ENCODE assay signal across 13 cellular contexts in genomic region chr3:15460891-15461524, GRCh38. TPM values are rescaled to one million over a fixed set of nuclear protein-coding genes. Genes with fewer than 3 reads are reported as not detected.
DNase-seq lines count a peak whose midpoint lies in the region; ATAC-seq and TF ChIP-seq lines count a peak whose summit lies in the region.
"Had no signal": no experiment of that assay in that cellular context is flagged by ENCODE, and none has a peak within 500 bp of the region (broad histone marks: within the 10 kb centered on the region; RNA-seq: fewer than 3 reads in every experiment).

No MANE protein-coding gene starts in this region.

- H3K4me3 ChIP-seq in BLaER1 treated with 17β-estradiol and CSF1 and Interleukin-3, amounts not matched to agents 10 nM and 100 nM = 0 out of 20 replicates have a peak overlapping the region, but pooled peaks of 1 of the 10 experiments have one; percentile 3
- H3K4me3 ChIP-seq: HAP-1 had no signal

- peak overlapping the region in 9 of 11 experiments; percentile 6 to 61 (median 35); a peak in 15 of 22 replicates for H3K9ac ChIP-seq in BLaER1 treated with 17β-estradiol and CSF1 and Interleukin-3, amounts not matched to agents 10 nM and 100 nM

- no peaks in the 10 kb centered on the region for H3K9me3 Mint-ChIP-seq in activated CD8-positive, alpha-beta T cell treated with anti-CD3 and anti-CD28 coated beads for 36 hours

- no peaks in the 10 kb centered on the region for H3K27me3 Mint-ChIP-seq in activated CD8-positive, alpha-beta T cell treated with anti-CD3 and anti-CD28 coated beads for 36 hours

- CTCF ChIA-PET in activated CD8-positive, alpha-beta T cell treated with anti-CD3 and anti-CD28 coated beads for 36 hours (lab: Charles Lee) = interaction anchor here (0.9 kb wide), 1 partner anchor 114 kb away, joined by 3 read pairs; no protein-coding TSS in a partner anchor

- H3K27ac ChIP-seq in BLaER1 treated with 17β-estradiol and CSF1 and Interleukin-3, amounts not matched to agents 10 nM and 100 nM = peak overlapping the region in 9 of 11 experiments; percentile 50 to 77 (median 67); a peak in 18 of 22 replicates
- H3K27ac ChIP-seq: foreskin keratinocyte, neutrophil had no signal

- H3K4me1 Mint-ChIP-seq in activated CD8-positive, alpha-beta T cell treated with anti-CD3 and anti-CD28 coated beads for 36 hours (ENCODE audit: low read depth) = peaks cover 19% of the 10 kb centered on the region

- intact Hi-C loops in activated CD8-positive, alpha-beta T cell treated with anti-CD3 and anti-CD28 coated beads for 36 hours (cut with micrococcal nuclease) = no loop called here

- ATAC-seq in activated CD8-positive, alpha-beta T cell treated with anti-CD3 and anti-CD28 coated beads for 36 hours = peak; percentile 39
- ATAC-seq in GM19455 (IDR thresholded peaks at IDR 0.05; ENCODE audit: unreplicated experiment) (no peak), HG03025 (IDR thresholded peaks at IDR 0.05; ENCODE audit: low FRiP score, unreplicated experiment) (no peak), GM21737 (IDR thresholded peaks at IDR 0.05; ENCODE audit: unreplicated experiment) (no peak)
- ATAC-seq: foreskin keratinocyte had no signal

- peaks cover 27 to 53% (median 45%) of the 10 kb centered on the region in 10 experiments for H3K4me1 ChIP-seq in BLaER1 treated with 17β-estradiol and CSF1 and Interleukin-3, amounts not matched to agents 10 nM and 100 nM
- H3K4me1 ChIP-seq: foreskin keratinocyte, HAP-1 had no signal

- H4K20me1 ChIP-seq in BLaER1 treated with 17β-estradiol and CSF1 and Interleukin-3, amounts not matched to agents 10 nM and 100 nM = no peaks in the 10 kb centered on the region

- no peaks in the 10 kb centered on the region for H3K36me3 Mint-ChIP-seq in activated CD8-positive, alpha-beta T cell treated with anti-CD3 and anti-CD28 coated beads for 36 hours (ENCODE audit: low read depth)

- TF ChIP-seq CTCF in activated CD8-positive, alpha-beta T cell treated with anti-CD3 and anti-CD28 coated beads for 36 hours (IDR thresholded peaks at IDR 0.05) = no peak

- no peak overlapping the region for H3K27ac Mint-ChIP-seq in activated CD8-positive, alpha-beta T cell treated with anti-CD3 and anti-CD28 coated beads for 36 hours

- peak overlapping the region; percentile 57 to 90 (median 80) for H3K4me2 ChIP-seq in BLaER1 treated with 17β-estradiol and CSF1 and Interleukin-3, amounts not matched to agents 10 nM and 100 nM

- POLR2A ChIA-PET in activated CD8-positive, alpha-beta T cell treated with anti-CD3 and anti-CD28 coated beads for 36 hours (lab: Charles Lee) = no interaction called here

- H3K9me3 ChIP-seq in BLaER1 treated with 17β-estradiol and CSF1 and Interleukin-3, amounts not matched to agents 10 nM and 100 nM (replicated peaks in 1 of 11) = peaks cover 7 to 13% (median 9%) of the 10 kb centered on the region in 11 experiments; a peak in 17 of 22 replicates
- H3K9me3 ChIP-seq: HAP-1, neutrophil had no signal

- no peak overlapping the region for H3K4me3 Mint-ChIP-seq in activated CD8-positive, alpha-beta T cell treated with anti-CD3 and anti-CD28 coated beads for 36 hours

- H3K36me3 ChIP-seq in BLaER1 treated with 17β-estradiol and CSF1 and Interleukin-3, amounts not matched to agents 10 nM and 100 nM = 0 out of 22 replicates have a peak, but pooled peaks cover 0 to 8% (median 0%) of the 10 kb centered on the region in 11 experiments
- H3K36me3 ChIP-seq: HAP-1, neutrophil had no signal

- H3K27me3 ChIP-seq in BLaER1 treated with 17β-estradiol and CSF1 and Interleukin-3, amounts not matched to agents 10 nM and 100 nM = no peaks in the 10 kb centered on the region
- H3K27me3 ChIP-seq: neutrophil had no signal

- DNase-seq in GDM1 (lab: John Stamatoyannopoulos, UW) = peak; percentile 88
- DNase-seq in NCI-H1694 (lab: John Stamatoyannopoulos, UW) = peak; percentile 41
- DNase-seq in activated CD8-positive, alpha-beta T cell treated with anti-CD3 and anti-CD28 coated beads for 36 hours = peak; percentile 16
- no peak for DNase-seq in stimulated activated CD4-positive, alpha-beta T cell treated with anti-CD3 and anti-CD28 coated beads, Interleukin-15, amount 100 ng/mL, for 24 hours
- DNase-seq: activated CD4-positive, CD25-positive, alpha-beta regulatory T cell treated with anti-CD3 and anti-CD28 coated beads, Interleukin-2, amount 50 U/mL, for 72 hours; foreskin keratinocyte; NCI-H187 treated with DMSO at 0.1 percent for 48 hours had no signal

RNA-seq across cellular contexts. Expression of gene EAF1, which starts 33.6 kb away (rescaled TPM):
- total RNA-seq in activated CD8-positive, alpha-beta T cell treated with anti-CD3 and anti-CD28 coated beads for 36 hours = 10 to 100 TPM; 19.7 to 21.8 TPM

RNA-seq across cellular contexts. Expression of gene METTL6, which starts 33.7 kb away (rescaled TPM):
- total RNA-seq in activated CD8-positive, alpha-beta T cell treated with anti-CD3 and anti-CD28 coated beads for 36 hours = 10 to 100 TPM; 17.5 to 19.2 TPM
